In the genomic region with DNA sequence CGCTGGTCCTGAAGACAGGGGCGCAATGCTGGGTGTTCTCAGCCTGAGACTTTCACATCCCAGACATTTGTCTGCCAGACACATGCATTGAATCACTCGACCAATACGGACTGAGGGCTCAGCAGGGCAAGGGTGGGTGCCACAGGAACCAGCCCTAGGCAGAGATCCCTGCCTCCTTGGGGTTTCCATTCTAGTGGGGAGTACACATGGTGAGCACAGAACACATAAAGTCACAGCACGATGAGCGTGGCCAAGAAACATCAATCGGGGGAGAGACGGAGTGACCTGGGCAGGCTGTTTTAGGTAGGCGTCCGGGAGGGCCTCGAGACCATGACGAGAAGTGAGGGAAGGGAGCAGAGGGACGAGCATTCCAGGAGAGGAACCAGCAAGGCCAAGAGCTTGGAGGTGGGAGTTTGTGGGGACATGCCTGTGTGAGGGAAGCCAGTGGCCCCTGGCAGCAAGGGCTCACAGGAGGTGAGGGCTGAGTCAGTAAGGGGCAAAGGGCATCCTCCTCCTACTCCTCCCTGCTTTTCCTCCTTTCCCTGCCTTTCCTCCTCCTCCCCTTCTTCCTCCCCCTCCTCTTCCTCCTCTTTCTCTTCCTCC, we compare ENCODE assay signal across 1 cellular context.
TF ChIP-seq lines count a peak whose summit lies in the region.

No MANE protein-coding gene starts in this region.

TF ChIP-seq in HepG2, 621 proteins besides CTCF, POLR2A, EP300 and RAD21 (continued from another document and continues in another):
- TF ChIP-seq, protein P1, sequence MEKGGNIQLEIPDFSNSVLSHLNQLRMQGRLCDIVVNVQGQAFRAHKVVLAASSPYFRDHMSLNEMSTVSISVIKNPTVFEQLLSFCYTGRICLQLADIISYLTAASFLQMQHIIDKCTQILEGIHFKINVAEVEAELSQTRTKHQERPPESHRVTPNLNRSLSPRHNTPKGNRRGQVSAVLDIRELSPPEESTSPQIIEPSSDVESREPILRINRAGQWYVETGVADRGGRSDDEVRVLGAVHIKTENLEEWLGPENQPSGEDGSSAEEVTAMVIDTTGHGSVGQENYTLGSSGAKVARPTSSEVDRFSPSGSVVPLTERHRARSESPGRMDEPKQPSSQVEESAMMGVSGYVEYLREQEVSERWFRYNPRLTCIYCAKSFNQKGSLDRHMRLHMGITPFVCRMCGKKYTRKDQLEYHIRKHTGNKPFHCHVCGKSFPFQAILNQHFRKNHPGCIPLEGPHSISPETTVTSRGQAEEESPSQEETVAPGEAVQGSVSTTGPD (CRISPR knock-in tag; IDR thresholded peaks at IDR 0.05) = no peak
- TF ChIP-seq HMG20B (CRISPR knock-in tag; conservative IDR thresholded peaks at IDR 0.05) = no peak
- TF ChIP-seq, protein P2, sequence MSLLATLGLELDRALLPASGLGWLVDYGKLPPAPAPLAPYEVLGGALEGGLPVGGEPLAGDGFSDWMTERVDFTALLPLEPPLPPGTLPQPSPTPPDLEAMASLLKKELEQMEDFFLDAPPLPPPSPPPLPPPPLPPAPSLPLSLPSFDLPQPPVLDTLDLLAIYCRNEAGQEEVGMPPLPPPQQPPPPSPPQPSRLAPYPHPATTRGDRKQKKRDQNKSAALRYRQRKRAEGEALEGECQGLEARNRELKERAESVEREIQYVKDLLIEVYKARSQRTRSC (CRISPR knock-in tag; IDR thresholded peaks at IDR 0.05; ENCODE audit: low read depth) = no peak
- TF ChIP-seq REL (CRISPR knock-in tag; conservative IDR thresholded peaks at IDR 0.05) = no peak
- no peak for TF ChIP-seq CENPBD1 (CRISPR knock-in tag; IDR thresholded peaks at IDR 0.05; ENCODE audit: borderline replicate concordance, low read depth)
- TF ChIP-seq SAFB2 (CRISPR knock-in tag; IDR thresholded peaks at IDR 0.05; ENCODE audit: borderline replicate concordance, low read depth) = peak; percentile 68; the same call in 1 of the 2 replicates
- peak; percentile 38; the same call in 1 of the 2 replicates for TF ChIP-seq THRA (CRISPR knock-in tag; IDR thresholded peaks at IDR 0.05; ENCODE audit: borderline replicate concordance)
- TF ChIP-seq GATAD2A (CRISPR knock-in tag; IDR thresholded peaks at IDR 0.05) = peak; percentile 58; the same call in 1 of the 2 replicates
- no peak for TF ChIP-seq MYNN (CRISPR knock-in tag; IDR thresholded peaks at IDR 0.05; ENCODE audit: low read depth)
- TF ChIP-seq YEATS4 (CRISPR knock-in tag; IDR thresholded peaks at IDR 0.05; ENCODE audit: borderline replicate concordance) = no peak
- 0 out of 2 replicates have a peak, but pooled peaks have one; percentile 5 for TF ChIP-seq ZNF292 (CRISPR knock-in tag; IDR thresholded peaks at IDR 0.05; ENCODE audit: borderline replicate concordance, low read depth)
- TF ChIP-seq, protein P3, sequence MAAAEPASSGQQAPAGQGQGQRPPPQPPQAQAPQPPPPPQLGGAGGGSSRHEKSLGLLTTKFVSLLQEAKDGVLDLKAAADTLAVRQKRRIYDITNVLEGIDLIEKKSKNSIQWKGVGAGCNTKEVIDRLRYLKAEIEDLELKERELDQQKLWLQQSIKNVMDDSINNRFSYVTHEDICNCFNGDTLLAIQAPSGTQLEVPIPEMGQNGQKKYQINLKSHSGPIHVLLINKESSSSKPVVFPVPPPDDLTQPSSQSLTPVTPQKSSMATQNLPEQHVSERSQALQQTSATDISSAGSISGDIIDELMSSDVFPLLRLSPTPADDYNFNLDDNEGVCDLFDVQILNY (CRISPR knock-in tag; conservative IDR thresholded peaks at IDR 0.05) = no peak
- TF ChIP-seq ISL2 (CRISPR knock-in tag; IDR thresholded peaks at IDR 0.05) = no peak
- no peak for TF ChIP-seq REPIN1 (CRISPR knock-in tag; IDR thresholded peaks at IDR 0.05; ENCODE audit: borderline replicate concordance, low read depth)
- TF ChIP-seq ZC3H4 (CRISPR knock-in tag; IDR thresholded peaks at IDR 0.05; ENCODE audit: borderline replicate concordance) = 0 out of 2 replicates have a peak, but pooled peaks have one; percentile 41
- TF ChIP-seq FLYWCH1 (CRISPR knock-in tag; IDR thresholded peaks at IDR 0.05) = no peak
- no peak for TF ChIP-seq ZNF564 (CRISPR knock-in tag; IDR thresholded peaks at IDR 0.05)
- peak; percentile 16; the same call in 1 of the 2 replicates for TF ChIP-seq ZNF501 (CRISPR knock-in tag; IDR thresholded peaks at IDR 0.05)
- peak; percentile 88 for TF ChIP-seq ZBTB38 (CRISPR knock-in tag; IDR thresholded peaks at IDR 0.05)
- TF ChIP-seq BHLHE40 (IDR thresholded peaks at IDR 0.05; ENCODE audit: low read length) = no peak
- 0 out of 2 replicates have a peak, but pooled peaks have one; percentile 6 for TF ChIP-seq FOXA3 (CRISPR knock-in tag; IDR thresholded peaks at IDR 0.05)
- TF ChIP-seq, protein P4, sequence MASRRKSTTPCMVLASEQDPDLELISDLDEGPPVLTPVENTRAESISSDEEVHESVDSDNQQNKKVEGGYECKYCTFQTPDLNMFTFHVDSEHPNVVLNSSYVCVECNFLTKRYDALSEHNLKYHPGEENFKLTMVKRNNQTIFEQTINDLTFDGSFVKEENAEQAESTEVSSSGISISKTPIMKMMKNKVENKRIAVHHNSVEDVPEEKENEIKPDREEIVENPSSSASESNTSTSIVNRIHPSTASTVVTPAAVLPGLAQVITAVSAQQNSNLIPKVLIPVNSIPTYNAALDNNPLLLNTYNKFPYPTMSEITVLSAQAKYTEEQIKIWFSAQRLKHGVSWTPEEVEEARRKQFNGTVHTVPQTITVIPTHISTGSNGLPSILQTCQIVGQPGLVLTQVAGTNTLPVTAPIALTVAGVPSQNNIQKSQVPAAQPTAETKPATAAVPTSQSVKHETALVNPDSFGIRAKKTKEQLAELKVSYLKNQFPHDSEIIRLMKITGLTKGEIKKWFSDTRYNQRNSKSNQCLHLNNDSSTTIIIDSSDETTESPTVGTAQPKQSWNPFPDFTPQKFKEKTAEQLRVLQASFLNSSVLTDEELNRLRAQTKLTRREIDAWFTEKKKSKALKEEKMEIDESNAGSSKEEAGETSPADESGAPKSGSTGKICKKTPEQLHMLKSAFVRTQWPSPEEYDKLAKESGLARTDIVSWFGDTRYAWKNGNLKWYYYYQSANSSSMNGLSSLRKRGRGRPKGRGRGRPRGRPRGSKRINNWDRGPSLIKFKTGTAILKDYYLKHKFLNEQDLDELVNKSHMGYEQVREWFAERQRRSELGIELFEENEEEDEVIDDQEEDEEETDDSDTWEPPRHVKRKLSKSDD (CRISPR knock-in tag; IDR thresholded peaks at IDR 0.05; ENCODE audit: low read depth) = 0 out of 2 replicates have a peak, but pooled peaks have one; percentile 38
- TF ChIP-seq DPF2 (CRISPR knock-in tag; IDR thresholded peaks at IDR 0.05; ENCODE audit: borderline replicate concordance, low read depth) = no peak
- peak; percentile 47; the same call in 1 of the 2 replicates for TF ChIP-seq POGZ (CRISPR knock-in tag; IDR thresholded peaks at IDR 0.05)
- no peak for TF ChIP-seq ZHX2 (IDR thresholded peaks at IDR 0.05; ENCODE audit: low read depth)
- no peak for TF ChIP-seq ZHX2 (CRISPR knock-in tag; IDR thresholded peaks at IDR 0.05; ENCODE audit: borderline replicate concordance)
- no peak for TF ChIP-seq MLLT10 (CRISPR knock-in tag; IDR thresholded peaks at IDR 0.05)
- TF ChIP-seq ZSCAN31 (CRISPR knock-in tag; IDR thresholded peaks at IDR 0.05; ENCODE audit: low read depth) = peak; percentile 80; the same call in 1 of the 2 replicates
- TF ChIP-seq ZBTB39 (CRISPR knock-in tag; IDR thresholded peaks at IDR 0.05) = no peak
- TF ChIP-seq NR2F1 (CRISPR knock-in tag; IDR thresholded peaks at IDR 0.05) = peak; percentile 39 to 61; a peak in 1 of 4 replicates
- peak; percentile 46; the same call in 1 of the 2 replicates for TF ChIP-seq NR2F6 (IDR thresholded peaks at IDR 0.05)
- peak; percentile 85 for TF ChIP-seq NR2F6 (CRISPR knock-in tag; IDR thresholded peaks at IDR 0.05)
- TF ChIP-seq ZNF333 (CRISPR knock-in tag; IDR thresholded peaks at IDR 0.05; ENCODE audit: borderline replicate concordance) = peak; percentile 20; the same call in 1 of the 2 replicates
- no peak for TF ChIP-seq WIZ (CRISPR knock-in tag; IDR thresholded peaks at IDR 0.05)
- TF ChIP-seq FIP1L1 (IDR thresholded peaks at IDR 0.05; ENCODE audit: borderline replicate concordance, insufficient read depth, low read depth, low read length) = no peak
- TF ChIP-seq ATF7-NPFF (CRISPR knock-in tag; IDR thresholded peaks at IDR 0.05; ENCODE audit: low read depth) = no peak
- no peak for TF ChIP-seq ZBTB7A (CRISPR knock-in tag; IDR thresholded peaks at IDR 0.05)
- no peak for TF ChIP-seq KDM1A (CRISPR knock-in tag; IDR thresholded peaks at IDR 0.05)
- TF ChIP-seq MNT (IDR thresholded peaks at IDR 0.05) = no peak
